ENCODE assay signal across 9 cellular contexts in the genomic region with DNA sequence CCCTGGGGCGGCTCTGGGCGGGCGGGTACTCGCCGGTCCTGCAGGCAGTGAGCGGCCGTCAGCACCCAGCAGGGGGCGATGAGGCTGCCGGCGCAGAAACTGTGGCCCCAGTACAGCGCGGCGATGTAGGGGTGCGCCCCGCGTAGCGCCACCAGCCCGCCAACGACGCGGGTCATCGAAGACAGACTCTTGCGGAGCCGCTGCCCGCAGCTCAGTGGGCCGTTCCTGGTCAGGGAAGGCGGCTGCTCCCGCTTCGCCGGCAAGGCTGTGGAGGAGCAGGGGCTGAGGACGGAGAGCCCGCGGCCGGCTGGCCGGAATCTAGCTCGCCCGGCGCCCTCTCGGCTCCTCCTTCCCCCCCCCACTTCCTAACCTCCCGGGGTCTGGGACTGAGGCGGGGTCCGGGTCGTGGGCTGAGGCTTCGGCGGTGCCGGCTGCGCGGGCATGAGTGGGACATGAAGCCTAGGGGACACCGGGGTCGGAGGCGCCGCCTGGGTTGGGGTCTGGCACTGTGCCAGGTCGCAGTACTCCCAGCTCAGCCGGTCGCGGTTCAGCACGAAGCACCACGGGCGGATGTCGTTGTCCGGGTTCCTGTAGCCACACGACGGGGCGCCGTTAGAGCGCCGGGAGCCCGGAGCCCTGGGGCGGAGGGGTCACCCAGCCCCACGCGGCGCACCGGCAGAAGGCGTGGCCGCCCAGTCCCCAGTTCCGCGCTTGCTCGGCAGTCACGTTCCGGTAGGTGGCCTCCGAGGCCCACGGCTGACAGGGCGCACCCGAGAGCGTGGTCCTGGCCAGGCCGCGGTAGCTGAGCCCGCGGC. TPM values are rescaled to one million over a fixed set of nuclear protein-coding genes. Genes with fewer than 3 reads are reported as not detected.
DNase-seq lines count a peak whose midpoint lies in the region; ATAC-seq and TF ChIP-seq lines count a peak whose summit lies in the region.
"Had no signal": no experiment of that assay in that cellular context is flagged by ENCODE, and none has a peak within 500 bp of the region (broad histone marks: within the 10 kb centered on the region; RNA-seq: fewer than 3 reads in every experiment).

No MANE protein-coding gene starts in this region.

- ATAC-seq in GM18868 (IDR thresholded peaks at IDR 0.05; ENCODE audit: unreplicated experiment) (peak; percentile 72), HG03066 (IDR thresholded peaks at IDR 0.05; ENCODE audit: low read depth, unreplicated experiment) (peak; percentile 84)

- intact Hi-C loops in dendritic cell treated with granulocyte-macrophage colony-stimulating factor and Interleukin-4, amounts not matched to agents 40 ng/mL and 50 ng/mL, for 4 days (cut with micrococcal nuclease) = loop anchor here (1.0 to 5.0 kb wide), 2 partner anchors 50 to 103 kb away; a partner anchor contains a TSS

- H3K9me3 ChIP-seq in liver (ENCODE audit: control insufficient read depth in 4 of 4, low read length in 3 of 4) = no peaks in the 10 kb centered on the region

- WGBS in liver = 41% methylated on average over 89 of the region's 89 CpGs

- peaks cover 0 to 11% (median 7%) of the 10 kb centered on the region in 4 donors for H3K36me3 ChIP-seq in liver (ENCODE audit: control insufficient read depth in 4 of 4, insufficient read depth in 3 of 4, low read depth in 1 of 4, low read length in 3 of 4)

- H3K4me1 Mint-ChIP-seq in dendritic cell treated with granulocyte-macrophage colony-stimulating factor and Interleukin-4, amounts not matched to agents 40 ng/mL and 50 ng/mL, for 4 days (ENCODE audit: low read depth) = peaks cover 44% of the 10 kb centered on the region

- TF ChIP-seq RAD21 in liver (IDR thresholded peaks at IDR 0.05) = peak; percentile 82 to 85

- H3K4me1 ChIP-seq in liver (ENCODE audit: control insufficient read depth in 4 of 4, insufficient read depth in 4 of 4, low read length in 3 of 4) = peaks cover 9 to 49% (median 29%) of the 10 kb centered on the region in 4 donors

- H3K9me3 Mint-ChIP-seq in dendritic cell treated with granulocyte-macrophage colony-stimulating factor and Interleukin-4, amounts not matched to agents 40 ng/mL and 50 ng/mL, for 4 days = no peaks in the 10 kb centered on the region

- H3K27ac ChIP-seq in liver (ENCODE audit: low read depth in 1 of 2, low read length in 2 of 2) = no peak overlapping the region

- peak overlapping the region in 1 of 3 donors; percentile 31 for H3K4me3 ChIP-seq in liver (ENCODE audit: low read depth in 1 of 3, low read length in 3 of 3)

- peaks cover 65% of the 10 kb centered on the region for H3K27me3 Mint-ChIP-seq in dendritic cell treated with granulocyte-macrophage colony-stimulating factor and Interleukin-4, amounts not matched to agents 40 ng/mL and 50 ng/mL, for 4 days

- H3K9ac ChIP-seq in liver (ENCODE audit: low read depth in 1 of 2, low read length in 2 of 2) = peak overlapping the region in 1 of 2 donors; percentile 34

- DNase-seq in AG09319 (ENCODE audit: extremely low read depth, low read depth) = no peak
- DNase-seq in NCI-H345 (lab: John Stamatoyannopoulos, UW) = peak; percentile 80
- peak; percentile 83 to 87 for DNase-seq in activated CD4-positive, alpha-beta T cell treated with anti-CD3 and anti-CD28 coated beads for 4 hours
- peak; percentile 85 for DNase-seq in stimulated activated CD4-positive, alpha-beta T cell treated with anti-CD3 and anti-CD28 coated beads, Interleukin-4, amount 100 ng/mL, for 1 hour

- TF ChIP-seq CTCF in AG09319 (IDR thresholded peaks at IDR 0.05; ENCODE audit: low read depth, low read length) (peak; percentile 72), liver (IDR thresholded peaks at IDR 0.05; ENCODE audit: low read depth, low read length, missing input control) (peak; percentile 57)

- H3K27ac Mint-ChIP-seq in dendritic cell treated with granulocyte-macrophage colony-stimulating factor and Interleukin-4, amounts not matched to agents 40 ng/mL and 50 ng/mL, for 4 days = no peak overlapping the region

- H3K4me3 Mint-ChIP-seq in dendritic cell treated with granulocyte-macrophage colony-stimulating factor and Interleukin-4, amounts not matched to agents 40 ng/mL and 50 ng/mL, for 4 days = peak overlapping the region; percentile 69

- H3K27me3 ChIP-seq in liver (ENCODE audit: control insufficient read depth in 4 of 4, insufficient read depth in 4 of 4, low read length in 3 of 4) = no peaks in the 10 kb centered on the region

- no peaks in the 10 kb centered on the region for H3K36me3 Mint-ChIP-seq in dendritic cell treated with granulocyte-macrophage colony-stimulating factor and Interleukin-4, amounts not matched to agents 40 ng/mL and 50 ng/mL, for 4 days (ENCODE audit: low read depth)

TF ChIP-seq in liver, 16 proteins besides CTCF, POLR2A, EP300 and RAD21:
- TF ChIP-seq, protein P1, sequence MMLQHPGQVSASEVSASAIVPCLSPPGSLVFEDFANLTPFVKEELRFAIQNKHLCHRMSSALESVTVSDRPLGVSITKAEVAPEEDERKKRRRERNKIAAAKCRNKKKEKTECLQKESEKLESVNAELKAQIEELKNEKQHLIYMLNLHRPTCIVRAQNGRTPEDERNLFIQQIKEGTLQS (IDR thresholded peaks at IDR 0.05) = no peak
- TF ChIP-seq JUND (IDR thresholded peaks at IDR 0.05) (no peak), RXRA (IDR thresholded peaks at IDR 0.05) (no peak), SP1 (IDR thresholded peaks at IDR 0.05) (no peak), FOXA2 (IDR thresholded peaks at IDR 0.05) (no peak), HNF4G (IDR thresholded peaks at IDR 0.05) (no peak), GABPA (IDR thresholded peaks at IDR 0.05 in 1 of 2, conservative IDR thresholded peaks at IDR 0.05 in 1 of 2) (no peak)
- TF ChIP-seq, protein P2, sequence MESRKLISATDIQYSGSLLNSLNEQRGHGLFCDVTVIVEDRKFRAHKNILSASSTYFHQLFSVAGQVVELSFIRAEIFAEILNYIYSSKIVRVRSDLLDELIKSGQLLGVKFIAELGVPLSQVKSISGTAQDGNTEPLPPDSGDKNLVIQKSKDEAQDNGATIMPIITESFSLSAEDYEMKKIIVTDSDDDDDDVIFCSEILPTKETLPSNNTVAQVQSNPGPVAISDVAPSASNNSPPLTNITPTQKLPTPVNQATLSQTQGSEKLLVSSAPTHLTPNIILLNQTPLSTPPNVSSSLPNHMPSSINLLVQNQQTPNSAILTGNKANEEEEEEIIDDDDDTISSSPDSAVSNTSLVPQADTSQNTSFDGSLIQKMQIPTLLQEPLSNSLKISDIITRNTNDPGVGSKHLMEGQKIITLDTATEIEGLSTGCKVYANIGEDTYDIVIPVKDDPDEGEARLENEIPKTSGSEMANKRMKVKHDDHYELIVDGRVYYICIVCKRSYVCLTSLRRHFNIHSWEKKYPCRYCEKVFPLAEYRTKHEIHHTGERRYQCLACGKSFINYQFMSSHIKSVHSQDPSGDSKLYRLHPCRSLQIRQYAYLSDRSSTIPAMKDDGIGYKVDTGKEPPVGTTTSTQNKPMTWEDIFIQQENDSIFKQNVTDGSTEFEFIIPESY (IDR thresholded peaks at IDR 0.05) = no peak
- TF ChIP-seq, protein P3, sequence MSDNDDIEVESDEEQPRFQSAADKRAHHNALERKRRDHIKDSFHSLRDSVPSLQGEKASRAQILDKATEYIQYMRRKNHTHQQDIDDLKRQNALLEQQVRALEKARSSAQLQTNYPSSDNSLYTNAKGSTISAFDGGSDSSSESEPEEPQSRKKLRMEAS (IDR thresholded peaks at IDR 0.05) = no peak

RNA-seq across cellular contexts. Expression of a gene that starts 3.6 kb away (rescaled TPM):
- not detected for total RNA-seq in liver
- not detected for polyA plus RNA-seq in liver
- total RNA-seq: activated CD8-positive, alpha-beta memory T cell treated with anti-CD3 and anti-CD28 coated beads for 36 hours had no signal

RNA-seq across cellular contexts. Expression of a gene that starts 5.3 kb away (rescaled TPM):
- 100 to 1,000 TPM in 1 of 2 donors, 10 to 100 TPM in 1; 27.7 to 256 TPM for total RNA-seq in liver
- polyA plus RNA-seq in liver = 100 to 1,000 TPM; 294 to 328 TPM

RNA-seq across cellular contexts. Expression of a gene that starts 19.8 kb away (rescaled TPM):
- total RNA-seq in liver = 1 to 10 TPM in 1 of 2 donors, under 1 TPM in 1; 0.23 to 1.0 TPM
- polyA plus RNA-seq in liver = under 1 TPM; 0.33 to 0.60 TPM
- total RNA-seq: activated CD8-positive, alpha-beta memory T cell treated with anti-CD3 and anti-CD28 coated beads for 36 hours had no signal

RNA-seq across cellular contexts. Expression of a gene that starts 22.4 kb away (rescaled TPM):
- 10 to 100 TPM; 15.2 to 24.0 TPM for total RNA-seq in liver
- 1 to 10 TPM; 3.1 to 6.4 TPM for polyA plus RNA-seq in liver

RNA-seq across cellular contexts. Expression of a gene that starts 42.6 kb away (rescaled TPM):
- total RNA-seq in liver = under 1 TPM; 0.17 to 0.37 TPM
- 1 to 10 TPM in 1 of 2 donors, under 1 TPM in 1; 0.60 to 1.4 TPM for polyA plus RNA-seq in liver
